ENCODE assay signal across 22 cellular contexts in genomic region chr5:109307996-109308395, GRCh38.
"Had no signal": no experiment of that assay in that cellular context is flagged by ENCODE, and none has a peak within 500 bp of the region (broad histone marks: within the 10 kb centered on the region; RNA-seq: fewer than 3 reads in every experiment).

No MANE protein-coding gene starts in this region.

- H3K9me3 ChIP-seq: MG63, SJSA1 had no signal

- H3K27me3 ChIP-seq: MG63, SJSA1 had no signal

- H3K27ac ChIP-seq: SJSA1, SK-N-MC had no signal

- H3K4me3 ChIP-seq: MG63, SJSA1, SK-N-MC had no signal

- H3K36me3 ChIP-seq: MG63, SJSA1 had no signal

- ATAC-seq: HepG2 had no signal

- DNase-seq: IMR-90, Karpas-422, KG1, MG63, NCI-H1092, NCI-H1105 treated with DMSO at 0.1 percent for 48 hours, NCI-H1417 treated with DMSO at 0.1 percent for 48 hours, NCI-H146, NCI-H1694 treated with DMSO at 0.1 percent for 48 hours, NCI-H1930, NCI-H2081, NCI-H2107, NCI-H2227 treated with DMSO at 0.1 percent for 48 hours, NCI-H524, NCI-H526 treated with DMSO at 0.1 percent for 48 hours, NCI-H748 treated with DMSO at 0.1 percent for 48 hours, Right ventricle myocardium superior, RPMI8226, SIG-M5 had no signal

- H3K4me1 ChIP-seq: SJSA1 had no signal
